Comparison of ENCODE assay signal across 24 cellular contexts in the genomic region with DNA sequence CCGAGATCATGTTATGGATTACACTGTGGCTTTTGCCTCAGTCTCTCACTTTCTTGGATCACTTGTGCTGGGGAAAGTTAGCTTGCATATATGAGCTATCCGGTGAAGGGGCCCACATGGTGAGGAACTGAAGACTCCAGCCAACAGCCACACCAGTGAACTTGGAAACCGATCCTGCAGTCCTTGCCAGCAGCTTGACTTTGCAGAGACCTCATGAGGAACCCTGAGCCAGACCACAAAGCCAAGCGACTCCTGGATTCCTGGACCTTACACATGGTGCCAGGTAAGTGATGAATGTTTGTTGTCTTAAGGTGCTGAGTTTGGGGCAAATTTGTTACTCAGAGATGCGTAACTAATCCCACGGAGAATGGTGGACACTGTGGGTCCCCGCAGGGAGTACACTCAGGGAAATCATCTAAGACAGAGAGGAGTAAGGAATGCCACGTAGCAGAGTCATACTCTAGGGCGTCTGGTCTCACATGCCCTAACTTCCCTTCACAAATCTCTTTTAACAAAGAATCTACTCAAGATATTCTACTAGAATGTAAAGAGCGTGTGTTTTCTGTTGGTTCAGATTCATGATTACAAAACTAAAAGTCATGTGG.
"Had no signal": no experiment of that assay in that cellular context is flagged by ENCODE, and none has a peak within 500 bp of the region (broad histone marks: within the 10 kb centered on the region; RNA-seq: fewer than 3 reads in every experiment).

No MANE protein-coding gene starts in this region.

- DNase-seq: activated CD4-positive, alpha-beta T cell treated with anti-CD3 and anti-CD28 coated beads for 1 hour; activated CD8-positive, alpha-beta memory T cell treated with anti-CD3 and anti-CD28 coated beads for 24 hours; activated CD8-positive, alpha-beta memory T cell treated with anti-CD3 and anti-CD28 coated beads, Interleukin-2, amount 50 U/mL, for 48 hours; activated effector memory CD4-positive, alpha-beta T cell treated with Interleukin-2 at 50 U/mL for 16 hours; activated T-cell treated with anti-CD3 and anti-CD28 coated beads, Interleukin-2, amount 50 U/mL, for 48 hours; effector memory CD8-positive, alpha-beta T cell; head of caudate nucleus; kidney; left lung; ovary; psoas muscle; right lobe of liver; small intestine; stimulated activated CD4-positive, alpha-beta T cell treated with anti-CD3 and anti-CD28 coated beads, Interleukin-15, amount 100 ng/mL, for 24 hours; stimulated activated CD4-positive, alpha-beta T cell treated with anti-CD3 and anti-CD28 coated beads, Interleukin-4, amount 100 ng/mL, for 1 hour; stomach; SW 1271; T-helper 2 cell; trophoblast cell; WERI-Rb-1 had no signal

- H3K27ac ChIP-seq: ascending aorta, left lung, ovary, psoas muscle, stomach, WERI-Rb-1 had no signal

- H3K9me3 Mint-ChIP-seq: activated naive CD4-positive, alpha-beta T cell treated with anti-CD3 and anti-CD28 coated beads, Interleukin-2, amount 50 U/mL, for 24 hours; effector memory CD8-positive, alpha-beta T cell; memory B cell had no signal

- H3K27ac Mint-ChIP-seq: activated naive CD4-positive, alpha-beta T cell treated with anti-CD3 and anti-CD28 coated beads, Interleukin-2, amount 50 U/mL, for 24 hours; effector memory CD8-positive, alpha-beta T cell; memory B cell had no signal

- H3K4me1 Mint-ChIP-seq: activated naive CD4-positive, alpha-beta T cell treated with anti-CD3 and anti-CD28 coated beads, Interleukin-2, amount 50 U/mL, for 24 hours; neural crest cell had no signal

- ATAC-seq: effector memory CD8-positive, alpha-beta T cell; left lung; psoas muscle; right lobe of liver had no signal

- H3K4me3 Mint-ChIP-seq: activated naive CD4-positive, alpha-beta T cell treated with anti-CD3 and anti-CD28 coated beads, Interleukin-2, amount 50 U/mL, for 24 hours; effector memory CD8-positive, alpha-beta T cell; memory B cell; neural crest cell had no signal

- H3K9me3 ChIP-seq: ascending aorta, ovary, psoas muscle, right lobe of liver, stomach had no signal

- H3K36me3 Mint-ChIP-seq: activated naive CD4-positive, alpha-beta T cell treated with anti-CD3 and anti-CD28 coated beads, Interleukin-2, amount 50 U/mL, for 24 hours; memory B cell had no signal

- H3K27me3 ChIP-seq: ascending aorta, left lung, ovary, right lobe of liver, stomach had no signal

- H3K4me3 ChIP-seq: ascending aorta, left lung, ovary, psoas muscle, right lobe of liver, stomach had no signal

- H3K36me3 ChIP-seq: ascending aorta, left lung, ovary, right lobe of liver, stomach, WERI-Rb-1 had no signal
